Comparison of ENCODE assay signal across 2 cellular contexts in the genomic region with DNA sequence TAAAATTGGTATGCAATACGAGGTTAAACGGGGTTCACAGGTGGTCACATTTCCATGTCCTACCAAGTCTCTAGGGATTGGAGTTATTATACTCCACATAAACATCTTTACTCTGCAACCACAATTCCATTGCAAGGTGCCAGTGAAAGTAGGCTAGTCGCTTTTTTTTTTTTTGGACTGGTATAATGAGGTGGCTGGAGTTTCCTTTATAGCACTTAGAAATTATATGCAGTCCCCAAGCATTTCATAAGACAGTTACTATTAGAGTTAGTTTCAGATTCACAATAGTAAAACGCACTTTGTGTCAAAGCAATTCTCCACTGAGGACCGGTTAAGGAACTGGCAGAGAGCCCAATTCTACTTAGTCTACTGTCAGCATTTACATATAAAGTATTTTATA.
TF ChIP-seq lines count a peak whose summit lies in the region.

No MANE protein-coding gene starts in this region.

TF ChIP-seq in SK-N-SH, 30 proteins besides CTCF, POLR2A, EP300 and RAD21 (continued from another document):
- TF ChIP-seq, protein P1, sequence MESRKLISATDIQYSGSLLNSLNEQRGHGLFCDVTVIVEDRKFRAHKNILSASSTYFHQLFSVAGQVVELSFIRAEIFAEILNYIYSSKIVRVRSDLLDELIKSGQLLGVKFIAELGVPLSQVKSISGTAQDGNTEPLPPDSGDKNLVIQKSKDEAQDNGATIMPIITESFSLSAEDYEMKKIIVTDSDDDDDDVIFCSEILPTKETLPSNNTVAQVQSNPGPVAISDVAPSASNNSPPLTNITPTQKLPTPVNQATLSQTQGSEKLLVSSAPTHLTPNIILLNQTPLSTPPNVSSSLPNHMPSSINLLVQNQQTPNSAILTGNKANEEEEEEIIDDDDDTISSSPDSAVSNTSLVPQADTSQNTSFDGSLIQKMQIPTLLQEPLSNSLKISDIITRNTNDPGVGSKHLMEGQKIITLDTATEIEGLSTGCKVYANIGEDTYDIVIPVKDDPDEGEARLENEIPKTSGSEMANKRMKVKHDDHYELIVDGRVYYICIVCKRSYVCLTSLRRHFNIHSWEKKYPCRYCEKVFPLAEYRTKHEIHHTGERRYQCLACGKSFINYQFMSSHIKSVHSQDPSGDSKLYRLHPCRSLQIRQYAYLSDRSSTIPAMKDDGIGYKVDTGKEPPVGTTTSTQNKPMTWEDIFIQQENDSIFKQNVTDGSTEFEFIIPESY (IDR thresholded peaks at IDR 0.05; ENCODE audit: borderline replicate concordance, low read depth) = no peak
- TF ChIP-seq SIN3A (IDR thresholded peaks at IDR 0.05; ENCODE audit: borderline replicate concordance, low read depth, low read length) = no peak
- no peak for TF ChIP-seq POLR2AphosphoS5 (IDR thresholded peaks at IDR 0.05; ENCODE audit: low read depth, low read length)
- TF ChIP-seq PBX3 (IDR thresholded peaks at IDR 0.05) = no peak
- TF ChIP-seq, protein P2, sequence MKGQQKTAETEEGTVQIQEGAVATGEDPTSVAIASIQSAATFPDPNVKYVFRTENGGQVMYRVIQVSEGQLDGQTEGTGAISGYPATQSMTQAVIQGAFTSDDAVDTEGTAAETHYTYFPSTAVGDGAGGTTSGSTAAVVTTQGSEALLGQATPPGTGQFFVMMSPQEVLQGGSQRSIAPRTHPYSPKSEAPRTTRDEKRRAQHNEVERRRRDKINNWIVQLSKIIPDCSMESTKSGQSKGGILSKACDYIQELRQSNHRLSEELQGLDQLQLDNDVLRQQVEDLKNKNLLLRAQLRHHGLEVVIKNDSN (IDR thresholded peaks at IDR 0.05; ENCODE audit: borderline replicate concordance, low read depth) = no peak
- TF ChIP-seq TAF1 (IDR thresholded peaks at IDR 0.05; ENCODE audit: borderline replicate concordance, low read depth, low read length) = no peak

TF ChIP-seq in SK-N-SH treated with all-trans-retinoic acid at 6 μM for 48 hours, 23 proteins besides CTCF, POLR2A, EP300 and RAD21 (continued from another document):
- TF ChIP-seq POU6F1 (CRISPR knock-in tag; IDR thresholded peaks at IDR 0.05; ENCODE audit: borderline replicate concordance, low read depth) (no peak), ARNTL (CRISPR knock-in tag; IDR thresholded peaks at IDR 0.05; ENCODE audit: borderline replicate concordance, low read depth) (no peak), ISL1 (CRISPR knock-in tag; IDR thresholded peaks at IDR 0.05) (no peak), ZNF565 (CRISPR knock-in tag; conservative IDR thresholded peaks at IDR 0.05; ENCODE audit: low read depth) (no peak), BACH2 (CRISPR knock-in tag; IDR thresholded peaks at IDR 0.05; ENCODE audit: borderline replicate concordance) (no peak), OSR1 (CRISPR knock-in tag; IDR thresholded peaks at IDR 0.05) (no peak), CSRNP3 (CRISPR knock-in tag; IDR thresholded peaks at IDR 0.05) (no peak), TSHZ2 (CRISPR knock-in tag; IDR thresholded peaks at IDR 0.05) (no peak), TCF4 (CRISPR knock-in tag; IDR thresholded peaks at IDR 0.05; ENCODE audit: borderline replicate concordance) (no peak), ZC3H10 (CRISPR knock-in tag; IDR thresholded peaks at IDR 0.05) (no peak)
- TF ChIP-seq, protein P3, sequence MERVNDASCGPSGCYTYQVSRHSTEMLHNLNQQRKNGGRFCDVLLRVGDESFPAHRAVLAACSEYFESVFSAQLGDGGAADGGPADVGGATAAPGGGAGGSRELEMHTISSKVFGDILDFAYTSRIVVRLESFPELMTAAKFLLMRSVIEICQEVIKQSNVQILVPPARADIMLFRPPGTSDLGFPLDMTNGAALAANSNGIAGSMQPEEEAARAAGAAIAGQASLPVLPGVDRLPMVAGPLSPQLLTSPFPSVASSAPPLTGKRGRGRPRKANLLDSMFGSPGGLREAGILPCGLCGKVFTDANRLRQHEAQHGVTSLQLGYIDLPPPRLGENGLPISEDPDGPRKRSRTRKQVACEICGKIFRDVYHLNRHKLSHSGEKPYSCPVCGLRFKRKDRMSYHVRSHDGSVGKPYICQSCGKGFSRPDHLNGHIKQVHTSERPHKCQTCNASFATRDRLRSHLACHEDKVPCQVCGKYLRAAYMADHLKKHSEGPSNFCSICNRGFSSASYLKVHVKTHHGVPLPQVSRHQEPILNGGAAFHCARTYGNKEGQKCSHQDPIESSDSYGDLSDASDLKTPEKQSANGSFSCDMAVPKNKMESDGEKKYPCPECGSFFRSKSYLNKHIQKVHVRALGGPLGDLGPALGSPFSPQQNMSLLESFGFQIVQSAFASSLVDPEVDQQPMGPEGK (CRISPR knock-in tag; IDR thresholded peaks at IDR 0.05; ENCODE audit: borderline replicate concordance) = no peak
